In the genomic region with DNA sequence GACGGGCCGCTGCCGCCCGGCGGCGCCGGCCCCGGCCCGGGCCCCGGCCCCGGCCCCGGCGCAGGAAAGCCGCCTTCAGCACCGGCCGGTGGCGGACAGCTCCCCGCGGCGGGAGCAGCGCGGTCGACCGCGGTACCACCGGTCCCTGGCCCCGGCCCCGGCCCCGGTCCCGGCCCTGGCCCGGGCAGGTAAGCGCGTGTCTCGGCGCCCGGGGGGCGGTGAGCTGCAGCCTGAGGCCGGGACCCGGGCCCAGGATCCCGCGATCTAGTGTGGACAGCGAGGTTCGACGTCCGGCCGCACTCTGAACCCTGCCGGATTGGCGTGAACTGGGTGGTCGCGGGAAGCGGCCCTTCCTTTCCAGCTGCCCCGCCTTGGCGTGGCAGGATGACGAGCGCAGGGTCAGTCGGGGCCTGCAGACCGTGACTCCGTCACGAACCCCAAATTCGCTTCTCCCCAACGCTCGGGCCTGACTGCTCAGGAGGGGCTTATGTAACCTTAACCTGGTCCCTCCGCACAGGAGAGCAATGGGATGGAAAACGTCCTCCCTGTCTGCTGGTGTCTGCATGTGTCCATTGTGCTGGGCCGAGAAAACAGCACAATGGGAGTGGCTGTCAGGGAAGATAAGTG, we compare ENCODE assay signal across 8 cellular contexts. TPM values are rescaled to one million over a fixed set of nuclear protein-coding genes. Genes with fewer than 3 reads are reported as not detected.
DNase-seq lines count a peak whose midpoint lies in the region; ATAC-seq and TF ChIP-seq lines count a peak whose summit lies in the region.

No MANE protein-coding gene starts in this region.

- intact Hi-C loops in CD8-positive, alpha-beta T cell (cut with DNase I, micrococcal nuclease), result loop anchor here (1.0 to 10.0 kb wide), 6 partner anchors 15 to 870 kb away; partner anchors contain the start of genes APEH (in 1 of the 2), DAG1 (in 1 of the 2), HYAL3 (in 1 of the 2) and IFRD2 (in 1 of the 2)

- CTCF ChIA-PET in CD8-positive, alpha-beta T cell (lab: Charles Lee), result interaction anchor here (6.3 kb wide), 1 partner anchor 15 kb away, joined by 41 read pairs; no protein-coding TSS in a partner anchor

- H3K27me3 ChIP-seq in CD8-positive, alpha-beta T cell (ENCODE audit: insufficient read depth, low read length), result no peaks in the 10 kb centered on the region
- no peaks in the 10 kb centered on the region for H3K27me3 ChIP-seq in parathyroid adenoma (ENCODE audit: control insufficient read depth, insufficient read depth, low read length)

- no peaks in the 10 kb centered on the region for H3K36me3 Mint-ChIP-seq in CD8-positive, alpha-beta T cell
- H3K36me3 Mint-ChIP-seq in IgD-negative memory B cell, result no peaks in the 10 kb centered on the region
- no peaks in the 10 kb centered on the region for H3K36me3 Mint-ChIP-seq in activated T-cell treated with anti-CD3 and anti-CD28 coated beads, Interleukin-2, amount 50 U/mL, for 24 hours (ENCODE audit: low read depth)

- H3K27ac Mint-ChIP-seq in CD8-positive, alpha-beta T cell, result peak overlapping the region; percentile 14
- H3K27ac Mint-ChIP-seq in IgD-negative memory B cell, result peak overlapping the region in 1 of 3 donors; percentile 54
- H3K27ac Mint-ChIP-seq in activated T-cell treated with anti-CD3 and anti-CD28 coated beads, Interleukin-2, amount 50 U/mL, for 24 hours, result no peak overlapping the region

- peaks cover 17% of the 10 kb centered on the region for H3K4me1 Mint-ChIP-seq in CD8-positive, alpha-beta T cell (ENCODE audit: low read depth)
- peaks cover 0 to 5% (median 2%) of the 10 kb centered on the region in 3 donors for H3K4me1 Mint-ChIP-seq in IgD-negative memory B cell
- peaks cover 17% of the 10 kb centered on the region for H3K4me1 Mint-ChIP-seq in activated T-cell treated with anti-CD3 and anti-CD28 coated beads, Interleukin-2, amount 50 U/mL, for 24 hours (ENCODE audit: low read depth)

- peak overlapping the region; percentile 75 for H3K4me3 Mint-ChIP-seq in CD8-positive, alpha-beta T cell
- peak overlapping the region; percentile 36 to 76 (median 66) for H3K4me3 Mint-ChIP-seq in IgD-negative memory B cell
- H3K4me3 Mint-ChIP-seq in activated T-cell treated with anti-CD3 and anti-CD28 coated beads, Interleukin-2, amount 50 U/mL, for 24 hours, result peak overlapping the region; percentile 59

- H3K36me3 ChIP-seq in CD8-positive, alpha-beta T cell (ENCODE audit: insufficient read depth, low read length), result no peaks in the 10 kb centered on the region
- no peaks in the 10 kb centered on the region for H3K36me3 ChIP-seq in parathyroid adenoma (ENCODE audit: control insufficient read depth, insufficient read depth, low read length)

- H3K4me1 ChIP-seq in CD8-positive, alpha-beta T cell (ENCODE audit: insufficient read depth, low read length), result peaks cover 13% of the 10 kb centered on the region
- peaks cover 10% of the 10 kb centered on the region for H3K4me1 ChIP-seq in parathyroid adenoma

- peak in 5 of 7 experiments; percentile 19 to 67 (median 50) for DNase-seq in CD8-positive, alpha-beta T cell
- no peak for DNase-seq in activated T-cell treated with anti-CD3 and anti-CD28 coated beads, Interleukin-2, amount 50 U/mL, for 24 hours
- DNase-seq in foreskin fibroblast (peak; percentile 19 to 70), inferior parietal cortex (ENCODE audit: extremely low spot score) (no peak)

- ATAC-seq in CD8-positive, alpha-beta T cell, result peak; percentile 68
- peak; percentile 34 for ATAC-seq in GM21447 (IDR thresholded peaks at IDR 0.05; ENCODE audit: unreplicated experiment)
- no peak for ATAC-seq in HG02870 (IDR thresholded peaks at IDR 0.05; ENCODE audit: unreplicated experiment)

- POLR2A ChIA-PET in CD8-positive, alpha-beta T cell (lab: Charles Lee), result interaction anchor here (1.0 to 2.1 kb wide), 2 partner anchors 15 to 118 kb away, joined by 4 to 12 read pairs; no protein-coding TSS in a partner anchor

- peak overlapping the region; percentile 86 for H2AFZ ChIP-seq in parathyroid adenoma

- no peaks in the 10 kb centered on the region for H3K9me3 Mint-ChIP-seq in CD8-positive, alpha-beta T cell
- H3K9me3 Mint-ChIP-seq in IgD-negative memory B cell, result peaks cover 1 to 4% (median 2%) of the 10 kb centered on the region in 3 donors
- peaks cover 3% of the 10 kb centered on the region for H3K9me3 Mint-ChIP-seq in activated T-cell treated with anti-CD3 and anti-CD28 coated beads, Interleukin-2, amount 50 U/mL, for 24 hours

- H3K4me2 ChIP-seq in parathyroid adenoma (ENCODE audit: low read length), result peak overlapping the region; percentile 72

- peaks cover 53% of the 10 kb centered on the region for H3K79me2 ChIP-seq in parathyroid adenoma

- H3K9me3 ChIP-seq in CD8-positive, alpha-beta T cell (ENCODE audit: low read length), result no peaks in the 10 kb centered on the region
- H3K9me3 ChIP-seq in parathyroid adenoma (ENCODE audit: control insufficient read depth, low read length), result no peaks in the 10 kb centered on the region

- TF ChIP-seq CTCF in CD8-positive, alpha-beta T cell (IDR thresholded peaks at IDR 0.05), result no peak
- no peak for TF ChIP-seq CTCF in foreskin fibroblast (IDR thresholded peaks at IDR 0.05; ENCODE audit: low read depth, low read length)
- no peak for TF ChIP-seq CTCF in parathyroid adenoma (IDR thresholded peaks at IDR 0.05)

- peaks cover 24% of the 10 kb centered on the region for H3K27me3 Mint-ChIP-seq in CD8-positive, alpha-beta T cell (ENCODE audit: low read depth)
- peaks cover 34% of the 10 kb centered on the region for H3K27me3 Mint-ChIP-seq in IgD-negative memory B cell
- peaks cover 64% of the 10 kb centered on the region for H3K27me3 Mint-ChIP-seq in activated T-cell treated with anti-CD3 and anti-CD28 coated beads, Interleukin-2, amount 50 U/mL, for 24 hours

- H3K4me3 ChIP-seq in CD8-positive, alpha-beta T cell (ENCODE audit: low read depth, low read length), result peak overlapping the region; percentile 30
- H3K4me3 ChIP-seq in foreskin fibroblast (ENCODE audit: low read depth in 1 of 2, low read length in 2 of 2) (peak overlapping the region; percentile 33 to 37), parathyroid adenoma (ENCODE audit: low read depth, low read length) (peak overlapping the region; percentile 38)

- peak overlapping the region; percentile 30 for H3K9ac ChIP-seq in parathyroid adenoma

- H3K27ac ChIP-seq in CD8-positive, alpha-beta T cell (ENCODE audit: low read depth, low read length), result no peak overlapping the region
- no peak overlapping the region for H3K27ac ChIP-seq in parathyroid adenoma

RNA-seq across cellular contexts. Expression of gene BSN, which starts 0.5 kb away (rescaled TPM):
- under 1 TPM; 0.17 to 0.35 TPM for total RNA-seq in CD8-positive, alpha-beta T cell
- 0.05 TPM for polyA plus RNA-seq in IgD-negative memory B cell

Comparison
In these comparisons a context has a peak if more than half of its experiments do, and no peak if none do; other contexts are left out.
1. DNase-seq: peak in CD8-positive, alpha-beta T cell (5 of 7) and foreskin fibroblast (2 of 2); none in activated T-cell treated with anti-CD3 and anti-CD28 coated beads, Interleukin-2, amount 50 U/mL, for 24 hours (single experiment) and inferior parietal cortex (single experiment).
2. Peak in every context shown above with its lines, with median percentiles within 50 percentile points of each other: H3K4me3 ChIP-seq and H3K4me3 Mint-ChIP-seq.